ENCODE assay signal across 1 cellular context in the genomic region with DNA sequence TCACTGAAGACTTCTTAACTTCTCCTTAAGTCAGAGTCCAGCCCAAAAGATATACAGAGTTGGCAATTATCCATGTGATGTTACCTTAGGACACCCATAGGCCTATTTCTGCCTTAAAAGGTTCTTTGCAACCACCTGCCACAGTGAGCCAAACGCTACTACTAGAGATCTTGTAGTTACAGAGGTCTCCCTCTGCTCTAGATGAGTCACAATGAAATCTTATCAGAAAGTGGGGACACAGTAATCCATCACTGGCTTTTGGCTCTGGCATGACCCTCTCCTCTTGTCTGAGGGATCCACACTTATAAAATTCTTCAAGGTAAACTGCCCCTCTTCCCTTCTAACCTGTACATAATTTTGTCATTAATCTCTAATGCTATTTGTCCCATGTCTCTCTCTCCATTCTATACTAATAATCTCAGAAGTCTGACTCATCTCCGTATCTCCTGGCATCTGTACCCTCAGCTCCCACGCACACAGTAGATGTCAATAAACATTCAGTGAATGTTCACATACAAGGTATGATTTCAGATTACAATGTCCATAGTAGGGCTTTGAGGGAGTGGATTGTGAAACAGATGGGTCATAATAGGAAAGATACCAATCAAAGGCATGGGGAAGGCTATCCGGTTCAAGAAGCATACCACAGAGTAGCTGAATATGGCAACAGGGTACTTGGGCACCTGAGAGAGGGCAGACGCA.
TF ChIP-seq lines count a peak whose summit lies in the region.

No MANE protein-coding gene starts in this region.

TF ChIP-seq in HepG2, 621 proteins besides CTCF, POLR2A, EP300 and RAD21 (continued from another document):
- TF ChIP-seq, protein P1, sequence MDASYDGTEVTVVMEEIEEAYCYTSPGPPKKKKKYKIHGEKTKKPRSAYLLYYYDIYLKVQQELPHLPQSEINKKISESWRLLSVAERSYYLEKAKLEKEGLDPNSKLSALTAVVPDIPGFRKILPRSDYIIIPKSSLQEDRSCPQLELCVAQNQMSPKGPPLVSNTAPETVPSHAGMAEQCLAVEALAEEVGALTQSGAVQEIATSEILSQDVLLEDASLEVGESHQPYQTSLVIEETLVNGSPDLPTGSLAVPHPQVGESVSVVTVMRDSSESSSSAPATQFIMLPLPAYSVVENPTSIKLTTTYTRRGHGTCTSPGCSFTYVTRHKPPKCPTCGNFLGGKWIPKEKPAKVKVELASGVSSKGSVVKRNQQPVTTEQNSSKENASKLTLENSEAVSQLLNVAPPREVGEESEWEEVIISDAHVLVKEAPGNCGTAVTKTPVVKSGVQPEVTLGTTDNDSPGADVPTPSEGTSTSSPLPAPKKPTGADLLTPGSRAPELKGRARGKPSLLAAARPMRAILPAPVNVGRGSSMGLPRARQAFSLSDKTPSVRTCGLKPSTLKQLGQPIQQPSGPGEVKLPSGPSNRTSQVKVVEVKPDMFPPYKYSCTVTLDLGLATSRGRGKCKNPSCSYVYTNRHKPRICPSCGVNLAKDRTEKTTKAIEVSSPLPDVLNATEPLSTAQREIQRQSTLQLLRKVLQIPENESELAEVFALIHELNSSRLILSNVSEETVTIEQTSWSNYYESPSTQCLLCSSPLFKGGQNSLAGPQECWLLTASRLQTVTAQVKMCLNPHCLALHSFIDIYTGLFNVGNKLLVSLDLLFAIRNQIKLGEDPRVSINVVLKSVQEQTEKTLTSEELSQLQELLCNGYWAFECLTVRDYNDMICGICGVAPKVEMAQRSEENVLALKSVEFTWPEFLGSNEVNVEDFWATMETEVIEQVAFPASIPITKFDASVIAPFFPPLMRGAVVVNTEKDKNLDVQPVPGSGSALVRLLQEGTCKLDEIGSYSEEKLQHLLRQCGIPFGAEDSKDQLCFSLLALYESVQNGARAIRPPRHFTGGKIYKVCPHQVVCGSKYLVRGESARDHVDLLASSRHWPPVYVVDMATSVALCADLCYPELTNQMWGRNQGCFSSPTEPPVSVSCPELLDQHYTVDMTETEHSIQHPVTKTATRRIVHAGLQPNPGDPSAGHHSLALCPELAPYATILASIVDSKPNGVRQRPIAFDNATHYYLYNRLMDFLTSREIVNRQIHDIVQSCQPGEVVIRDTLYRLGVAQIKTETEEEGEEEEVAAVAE (CRISPR knock-in tag; IDR thresholded peaks at IDR 0.05; ENCODE audit: borderline replicate concordance) = peak; percentile 44; the same call in 1 of the 2 replicates
- TF ChIP-seq, protein P2, sequence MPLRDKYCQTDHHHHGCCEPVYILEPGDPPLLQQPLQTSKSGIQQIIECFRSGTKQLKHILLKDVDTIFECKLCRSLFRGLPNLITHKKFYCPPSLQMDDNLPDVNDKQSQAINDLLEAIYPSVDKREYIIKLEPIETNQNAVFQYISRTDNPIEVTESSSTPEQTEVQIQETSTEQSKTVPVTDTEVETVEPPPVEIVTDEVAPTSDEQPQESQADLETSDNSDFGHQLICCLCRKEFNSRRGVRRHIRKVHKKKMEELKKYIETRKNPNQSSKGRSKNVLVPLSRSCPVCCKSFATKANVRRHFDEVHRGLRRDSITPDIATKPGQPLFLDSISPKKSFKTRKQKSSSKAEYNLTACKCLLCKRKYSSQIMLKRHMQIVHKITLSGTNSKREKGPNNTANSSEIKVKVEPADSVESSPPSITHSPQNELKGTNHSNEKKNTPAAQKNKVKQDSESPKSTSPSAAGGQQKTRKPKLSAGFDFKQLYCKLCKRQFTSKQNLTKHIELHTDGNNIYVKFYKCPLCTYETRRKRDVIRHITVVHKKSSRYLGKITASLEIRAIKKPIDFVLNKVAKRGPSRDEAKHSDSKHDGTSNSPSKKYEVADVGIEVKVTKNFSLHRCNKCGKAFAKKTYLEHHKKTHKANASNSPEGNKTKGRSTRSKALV (CRISPR knock-in tag; IDR thresholded peaks at IDR 0.05) = no peak
- TF ChIP-seq ZEB1 (IDR thresholded peaks at IDR 0.05; ENCODE audit: insufficient replicate concordance, low read depth) (no peak), JUN (CRISPR knock-in tag; IDR thresholded peaks at IDR 0.05) (no peak), RCOR2 (CRISPR knock-in tag; IDR thresholded peaks at IDR 0.05) (0 out of 2 replicates have a peak, but pooled peaks have one; percentile 23), SOX13 (IDR thresholded peaks at IDR 0.05) (no peak), SOX13 (CRISPR knock-in tag; conservative IDR thresholded peaks at IDR 0.05 in 1 of 2, IDR thresholded peaks at IDR 0.05 in 1 of 2) (peak in 1 of 2 experiments; percentile 26; a peak in 1 of 4 replicates), CEBPB (IDR thresholded peaks at IDR 0.05; ENCODE audit: borderline replicate concordance, low read depth, low read length) (peak; percentile 70; the same call in 1 of the 2 replicates), EZH2 (conservative IDR thresholded peaks at IDR 0.05; ENCODE audit: low read depth, low read length) (no peak), CC2D1A (CRISPR knock-in tag; IDR thresholded peaks at IDR 0.05) (no peak), SMAD3 (CRISPR knock-in tag; IDR thresholded peaks at IDR 0.05) (no peak), NCOA2 (CRISPR knock-in tag; IDR thresholded peaks at IDR 0.05) (peak; percentile 24; the same call in 1 of the 2 replicates), CEBPG (CRISPR knock-in tag; IDR thresholded peaks at IDR 0.05) (peak; percentile 53), HMG20A (CRISPR knock-in tag; IDR thresholded peaks at IDR 0.05; ENCODE audit: borderline replicate concordance) (peak; percentile 56; the same call in 1 of the 2 replicates)
- TF ChIP-seq, protein P3, sequence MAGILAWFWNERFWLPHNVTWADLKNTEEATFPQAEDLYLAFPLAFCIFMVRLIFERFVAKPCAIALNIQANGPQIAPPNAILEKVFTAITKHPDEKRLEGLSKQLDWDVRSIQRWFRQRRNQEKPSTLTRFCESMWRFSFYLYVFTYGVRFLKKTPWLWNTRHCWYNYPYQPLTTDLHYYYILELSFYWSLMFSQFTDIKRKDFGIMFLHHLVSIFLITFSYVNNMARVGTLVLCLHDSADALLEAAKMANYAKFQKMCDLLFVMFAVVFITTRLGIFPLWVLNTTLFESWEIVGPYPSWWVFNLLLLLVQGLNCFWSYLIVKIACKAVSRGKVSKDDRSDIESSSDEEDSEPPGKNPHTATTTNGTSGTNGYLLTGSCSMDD (CRISPR knock-in tag; IDR thresholded peaks at IDR 0.05) = no peak
